ENCODE assay signal across 1 cellular context in genomic region chr9:93456504-93456903, GRCh38.
TF ChIP-seq lines count a peak whose summit lies in the region.

No MANE protein-coding gene starts in this region.

TF ChIP-seq in GM23338, 12 proteins besides CTCF, POLR2A, EP300 and RAD21 (continued from another document):
- no peak for TF ChIP-seq ZNF462 (CRISPR knock-in tag; IDR thresholded peaks at IDR 0.05)
- TF ChIP-seq STAT1 (IDR thresholded peaks at IDR 0.05; ENCODE audit: unreplicated experiment): no peak
- TF ChIP-seq EZH2 (IDR thresholded peaks at IDR 0.05; ENCODE audit: low read depth, unreplicated experiment): no peak
- no peak for TF ChIP-seq JUNB (IDR thresholded peaks at IDR 0.05; ENCODE audit: unreplicated experiment)
- TF ChIP-seq POLR2AphosphoS5 (IDR thresholded peaks at IDR 0.05; ENCODE audit: low read depth): no peak
- no peak for TF ChIP-seq ETS1 (IDR thresholded peaks at IDR 0.05)
